ENCODE assay signal across 8 cellular contexts in genomic region chrX:52995135-52995973, GRCh38. TPM values are rescaled to one million over a fixed set of nuclear protein-coding genes. Genes with fewer than 3 reads are reported as not detected.
DNase-seq lines count a peak whose midpoint lies in the region; ATAC-seq, FAIRE-seq and TF ChIP-seq lines count a peak whose summit lies in the region.

No MANE protein-coding gene starts in this region.

- intact Hi-C loops in Right ventricle myocardium superior (cut with DNase I) (no loop called here), pancreas (cut with DNase I) (no loop called here)

- WGBS in pancreas, 2 donors = 0 to 36% methylated on average over 45 of the region's 45 CpGs
- 1 to 43% methylated on average over 18 to 44 of the region's 45 CpGs for WGBS in tibial nerve, 2 donors

- H3K4me1 ChIP-seq in pancreas (peaks cover 0 to 5% (median 0%) of the 10 kb centered on the region in 3 donors), tibial nerve (peaks cover 0 to 18% (median 0%) of the 10 kb centered on the region in 4 donors)

- H3K4me3 ChIP-seq in GM12865 (ENCODE audit: low read depth, low read length) (peak overlapping the region; percentile 59), pancreas (peak overlapping the region; percentile 18 to 53 (median 36)), tibial nerve (peak overlapping the region; percentile 42 to 60 (median 54))

- H3K27me3 ChIP-seq in pancreas = peaks cover 0 to under 1% (median 0%) of the 10 kb centered on the region in 4 donors
- peaks cover 0 to 22% of the 10 kb centered on the region in 2 donors for H3K27me3 ChIP-seq in tibial nerve

- H3K36me3 ChIP-seq in pancreas (no peaks in the 10 kb centered on the region), tibial nerve (no peaks in the 10 kb centered on the region)

- H3K9me3 ChIP-seq in pancreas = no peaks in the 10 kb centered on the region
- no peaks in the 10 kb centered on the region for H3K9me3 ChIP-seq in tibial nerve

- ATAC-seq in HG02642 (IDR thresholded peaks at IDR 0.05; ENCODE audit: poor library complexity, unreplicated experiment) (peak; percentile 98), Right ventricle myocardium superior (ENCODE audit: poor library complexity) (peak; percentile 99), pancreas (peak; percentile 98 to 99 (median 99))

- H3K27ac ChIP-seq in pancreas (peak overlapping the region; percentile 61 to 84 (median 73)), tibial nerve (peak overlapping the region; percentile 53 to 92 (median 85))

- no peak for TF ChIP-seq POLR2A in tibial nerve (IDR thresholded peaks at IDR 0.05)

- peak; percentile 96 for DNase-seq in GM12865 (ENCODE audit: low read depth)
- peak; percentile 88 for DNase-seq in NCI-H1105 (lab: John Stamatoyannopoulos, UW)
- DNase-seq in SKM-1 treated with dmso at 0.1 percent for 144 hours (lab: John Stamatoyannopoulos, UW; ENCODE audit: unreplicated experiment) = peak; percentile 85
- DNase-seq in activated naive CD8-positive, alpha-beta T cell treated with anti-CD3 and anti-CD28 coated beads, Interleukin-2, amount 50 U/mL, for 16 hours (ENCODE audit: low read depth, low spot score) = peak; percentile 85
- peak; percentile 95 for DNase-seq in Right ventricle myocardium superior
- DNase-seq in pancreas = peak; percentile 86 to 95 (median 92)
- peak; percentile 86 to 87 for DNase-seq in tibial nerve (ENCODE audit: low spot score in 2 of 2)

- TF ChIP-seq CTCF in GM12865 (IDR thresholded peaks at IDR 0.05; ENCODE audit: insufficient read depth, low read depth, low read length, missing control alignments) (peak; percentile 54), pancreas (IDR thresholded peaks at IDR 0.05) (peak; percentile 27 to 51 (median 40)), tibial nerve (IDR thresholded peaks at IDR 0.05) (peak; percentile 56 to 94 (median 74))

- TF ChIP-seq EP300 in tibial nerve (IDR thresholded peaks at IDR 0.05) = peak; percentile 45 to 69

- peak; percentile 88 for FAIRE-seq in pancreas (lab: Jason Lieb, UNC)

RNA-seq across cellular contexts. Expression of gene FAM156A, which starts 37.0 kb away (rescaled TPM):
- total RNA-seq in Right ventricle myocardium superior (7.6 TPM), pancreas (10 to 100 TPM in 2 of 6 donors, 1 to 10 TPM in 4; 3.2 to 11.5 (median 5.9) TPM), tibial nerve (10 to 100 TPM; 14.9 to 89.4 (median 32.9) TPM)
- 10 to 100 TPM; 14.2 to 23.0 TPM for polyA plus RNA-seq in pancreas

RNA-seq across cellular contexts. Expression of gene GPR173, which starts 53.2 kb away (rescaled TPM):
- 0.67 TPM for total RNA-seq in Right ventricle myocardium superior
- total RNA-seq in pancreas = 1 to 10 TPM in 1 of 6 donors, under 1 TPM in 5; 0.20 to 1.1 (median 0.38) TPM
- 1 to 10 TPM in 1 of 2 donors, under 1 TPM in 1; 0.68 to 1.9 TPM for polyA plus RNA-seq in pancreas
- total RNA-seq in tibial nerve = 10 to 100 TPM in 1 of 4 donors, 1 to 10 TPM in 3; 5.4 to 11.0 (median 8.0) TPM

Comparison
In these comparisons a context has a peak if more than half of its experiments do, and no peak if none do; other contexts are left out.
1. Peak in every context shown above with its lines: DNase-seq, ATAC-seq, H3K4me3 ChIP-seq and H3K27ac ChIP-seq.